In genomic region chr15:66655511-66655910, GRCh38 we compare ENCODE assay signal across 14 cellular contexts. TPM values are rescaled to one million over a fixed set of nuclear protein-coding genes. Genes with fewer than 3 reads are reported as not detected.
DNase-seq lines count a peak whose midpoint lies in the region; ATAC-seq and TF ChIP-seq lines count a peak whose summit lies in the region.
"Had no signal": no experiment of that assay in that cellular context is flagged by ENCODE, and none has a peak within 500 bp of the region (broad histone marks: within the 10 kb centered on the region; RNA-seq: fewer than 3 reads in every experiment).

No MANE protein-coding gene starts in this region.

- H3K36me3 Mint-ChIP-seq in T-helper 1 cell treated with Interleukin-12 subunit alpha and Interleukin-12 subunit beta and Interleukin-4 antibody, amounts not matched to agents 30 μg/mL and 1 μg/mL, for 36 hours (ENCODE audit: low read depth): no peaks in the 10 kb centered on the region
- H3K36me3 Mint-ChIP-seq in progenitor cell of endocrine pancreas (ENCODE audit: insufficient read depth): no peaks in the 10 kb centered on the region

- TF ChIP-seq CTCF in right atrium auricular region (IDR thresholded peaks at IDR 0.05) (no peak), progenitor cell of endocrine pancreas (IDR thresholded peaks at IDR 0.05; ENCODE audit: unreplicated experiment) (no peak)

- H3K9me3 ChIP-seq in SK-N-MC (ENCODE audit: low read depth, low read length) (no peaks in the 10 kb centered on the region), right atrium auricular region (no peaks in the 10 kb centered on the region)
- H3K9me3 ChIP-seq: esophagus squamous epithelium, thoracic aorta had no signal

- H3K27me3 ChIP-seq in right atrium auricular region: no peaks in the 10 kb centered on the region

- no peak for ATAC-seq in GM18909 (IDR thresholded peaks at IDR 0.05; ENCODE audit: poor library complexity, unreplicated experiment)

- H3K4me3 ChIP-seq in SK-N-MC (no peak overlapping the region), right atrium auricular region (peak overlapping the region in 1 of 2 donors; percentile 46)

- peak overlapping the region; percentile 26 for H3K4me3 Mint-ChIP-seq in T-helper 1 cell treated with Interleukin-12 subunit alpha and Interleukin-12 subunit beta and Interleukin-4 antibody, amounts not matched to agents 30 μg/mL and 1 μg/mL, for 36 hours
- H3K4me3 Mint-ChIP-seq in progenitor cell of endocrine pancreas (ENCODE audit: low read depth): peak overlapping the region; percentile 21

- no peak overlapping the region for H3K9ac ChIP-seq in SK-N-MC (ENCODE audit: insufficient read length)

- no peak overlapping the region for H3K27ac Mint-ChIP-seq in T-helper 1 cell treated with Interleukin-12 subunit alpha and Interleukin-12 subunit beta and Interleukin-4 antibody, amounts not matched to agents 30 μg/mL and 1 μg/mL, for 36 hours
- no peak overlapping the region for H3K27ac Mint-ChIP-seq in progenitor cell of endocrine pancreas

- peak overlapping the region; percentile 46; the same call in 1 of the 2 replicates for H3K27ac ChIP-seq in SK-N-MC
- peak overlapping the region; percentile 62 to 73 for H3K27ac ChIP-seq in right atrium auricular region
- H3K27ac ChIP-seq: 22Rv1, thoracic aorta had no signal

- no peaks in the 10 kb centered on the region for H3K36me3 ChIP-seq in SK-N-MC (ENCODE audit: insufficient read depth, low read length)
- H3K36me3 ChIP-seq in right atrium auricular region: no peaks in the 10 kb centered on the region
- H3K36me3 ChIP-seq: esophagus squamous epithelium, thoracic aorta had no signal

- no peaks in the 10 kb centered on the region for H3K9me3 Mint-ChIP-seq in T-helper 1 cell treated with Interleukin-12 subunit alpha and Interleukin-12 subunit beta and Interleukin-4 antibody, amounts not matched to agents 30 μg/mL and 1 μg/mL, for 36 hours
- H3K9me3 Mint-ChIP-seq in progenitor cell of endocrine pancreas (ENCODE audit: low read depth): no peaks in the 10 kb centered on the region

- DNase-seq in T-helper 1 cell (no peak), SK-N-MC (ENCODE audit: low read depth, low spot score) (no peak), right atrium auricular region (ENCODE audit: low spot score) (no peak), progenitor cell of endocrine pancreas (ENCODE audit: low spot score, unreplicated experiment) (no peak), superior temporal gyrus (ENCODE audit: extremely low spot score) (no peak)
- DNase-seq in effector CD4-positive, alpha-beta T cell: no peak
- DNase-seq: DMS 273 treated with DMSO at 0.1 percent for 48 hours, esophagus squamous epithelium, NCI-H1105 treated with DMSO at 0.1 percent for 48 hours, NCI-H510A had no signal

- peaks cover 4% of the 10 kb centered on the region for H3K27me3 Mint-ChIP-seq in T-helper 1 cell treated with Interleukin-12 subunit alpha and Interleukin-12 subunit beta and Interleukin-4 antibody, amounts not matched to agents 30 μg/mL and 1 μg/mL, for 36 hours (ENCODE audit: low read depth)
- H3K27me3 Mint-ChIP-seq in progenitor cell of endocrine pancreas: peaks cover 20% of the 10 kb centered on the region

- peaks cover 0 to 24% of the 10 kb centered on the region in 2 donors for H3K4me1 ChIP-seq in right atrium auricular region

- H3K4me1 Mint-ChIP-seq in T-helper 1 cell treated with Interleukin-12 subunit alpha and Interleukin-12 subunit beta and Interleukin-4 antibody, amounts not matched to agents 30 μg/mL and 1 μg/mL, for 36 hours (ENCODE audit: low read depth): peaks cover 2% of the 10 kb centered on the region
- H3K4me1 Mint-ChIP-seq in progenitor cell of endocrine pancreas (ENCODE audit: low read depth): peaks cover 36% of the 10 kb centered on the region

RNA-seq across cellular contexts. Expression of gene SMAD6, which starts 46.5 kb away (rescaled TPM):
- 100 to 1,000 TPM in 1 of 2 donors, 10 to 100 TPM in 1; 20.8 to 104 TPM for total RNA-seq in right atrium auricular region
- total RNA-seq in progenitor cell of endocrine pancreas: 35.5 and 38.9 TPM in 2 replicates
